In the genomic region with DNA sequence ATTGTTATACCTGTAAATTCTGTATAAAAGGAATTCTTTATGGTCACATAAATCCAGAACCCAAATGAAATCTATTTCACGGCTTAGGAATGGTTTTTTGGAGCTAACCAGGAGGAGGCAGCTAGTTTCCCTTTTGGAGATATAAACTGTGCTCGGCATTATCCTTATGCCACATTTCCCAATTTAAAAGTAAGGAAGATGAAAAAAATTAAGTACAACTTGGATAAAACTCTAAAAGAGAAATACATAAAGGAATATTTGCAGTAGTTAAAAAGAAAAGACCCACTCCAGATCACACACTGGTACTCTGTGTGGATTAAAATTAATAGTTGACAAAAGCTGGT, we compare ENCODE assay signal across 1 cellular context.
TF ChIP-seq lines count a peak whose summit lies in the region.

No MANE protein-coding gene starts in this region.

TF ChIP-seq in SK-N-SH, 30 proteins besides CTCF, POLR2A, EP300 and RAD21 (continued from another document):
- TF ChIP-seq RXRA (IDR thresholded peaks at IDR 0.05; ENCODE audit: borderline replicate concordance, low read depth) = no peak
- TF ChIP-seq JUND (IDR thresholded peaks at IDR 0.05) = no peak
- TF ChIP-seq, protein P1, sequence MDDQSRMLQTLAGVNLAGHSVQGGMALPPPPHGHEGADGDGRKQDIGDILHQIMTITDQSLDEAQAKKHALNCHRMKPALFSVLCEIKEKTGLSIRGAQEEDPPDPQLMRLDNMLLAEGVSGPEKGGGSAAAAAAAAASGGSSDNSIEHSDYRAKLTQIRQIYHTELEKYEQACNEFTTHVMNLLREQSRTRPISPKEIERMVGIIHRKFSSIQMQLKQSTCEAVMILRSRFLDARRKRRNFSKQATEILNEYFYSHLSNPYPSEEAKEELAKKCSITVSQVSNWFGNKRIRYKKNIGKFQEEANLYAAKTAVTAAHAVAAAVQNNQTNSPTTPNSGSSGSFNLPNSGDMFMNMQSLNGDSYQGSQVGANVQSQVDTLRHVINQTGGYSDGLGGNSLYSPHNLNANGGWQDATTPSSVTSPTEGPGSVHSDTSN (IDR thresholded peaks at IDR 0.05) = no peak
- no peak for TF ChIP-seq EZH2phosphoT487 (IDR thresholded peaks at IDR 0.05; ENCODE audit: borderline replicate concordance, low read depth)
- no peak for TF ChIP-seq TCF12 (IDR thresholded peaks at IDR 0.05)
